Comparison of ENCODE assay signal across 1 cellular context in the genomic region with DNA sequence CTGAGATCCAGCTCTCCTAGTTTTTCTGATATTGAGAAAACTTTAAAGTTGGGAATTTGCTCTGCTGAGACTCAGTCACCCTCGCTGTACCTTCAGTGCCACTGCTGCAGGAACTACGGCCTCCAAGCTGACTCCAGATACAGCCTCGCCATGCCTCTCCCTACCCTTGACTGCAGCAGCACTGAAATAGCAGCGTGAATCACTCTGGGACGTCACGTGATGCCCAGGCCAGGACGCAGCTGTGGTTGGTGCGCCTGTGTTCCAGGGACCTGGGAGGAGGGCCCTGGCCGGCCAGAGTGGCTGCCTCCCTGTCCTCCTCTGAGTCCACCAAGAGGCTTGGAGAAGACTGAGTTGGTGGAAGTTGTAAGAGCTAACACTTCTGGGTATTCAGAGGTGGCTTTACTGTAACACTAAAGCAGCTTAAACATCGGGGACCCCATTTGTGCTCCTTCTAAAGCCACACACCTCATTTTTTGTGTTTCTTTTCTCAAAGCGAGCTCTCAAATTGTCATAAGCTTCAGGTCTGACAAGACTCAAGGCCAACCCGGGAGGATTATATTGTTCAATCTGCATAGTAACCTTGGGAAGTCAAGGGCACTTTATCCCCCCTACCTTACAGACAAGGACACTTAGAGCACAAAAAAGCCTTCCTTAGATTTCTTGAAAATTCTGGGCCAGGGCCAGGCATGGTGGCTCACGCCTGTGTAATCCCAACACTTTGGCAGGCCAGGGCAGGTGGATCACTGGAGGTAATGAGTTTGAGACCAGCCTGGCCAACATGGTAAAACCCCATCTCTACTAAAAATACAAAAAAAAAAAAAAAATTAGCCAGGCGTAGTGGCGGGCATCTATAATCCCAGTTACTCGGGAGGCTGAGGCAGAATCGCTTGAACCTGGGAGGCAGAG.
TF ChIP-seq lines count a peak whose summit lies in the region.

No MANE protein-coding gene starts in this region.

TF ChIP-seq in HEK293, 187 proteins besides CTCF, POLR2A, EP300 and RAD21 (continued from another document):
- TF ChIP-seq, protein P1, sequence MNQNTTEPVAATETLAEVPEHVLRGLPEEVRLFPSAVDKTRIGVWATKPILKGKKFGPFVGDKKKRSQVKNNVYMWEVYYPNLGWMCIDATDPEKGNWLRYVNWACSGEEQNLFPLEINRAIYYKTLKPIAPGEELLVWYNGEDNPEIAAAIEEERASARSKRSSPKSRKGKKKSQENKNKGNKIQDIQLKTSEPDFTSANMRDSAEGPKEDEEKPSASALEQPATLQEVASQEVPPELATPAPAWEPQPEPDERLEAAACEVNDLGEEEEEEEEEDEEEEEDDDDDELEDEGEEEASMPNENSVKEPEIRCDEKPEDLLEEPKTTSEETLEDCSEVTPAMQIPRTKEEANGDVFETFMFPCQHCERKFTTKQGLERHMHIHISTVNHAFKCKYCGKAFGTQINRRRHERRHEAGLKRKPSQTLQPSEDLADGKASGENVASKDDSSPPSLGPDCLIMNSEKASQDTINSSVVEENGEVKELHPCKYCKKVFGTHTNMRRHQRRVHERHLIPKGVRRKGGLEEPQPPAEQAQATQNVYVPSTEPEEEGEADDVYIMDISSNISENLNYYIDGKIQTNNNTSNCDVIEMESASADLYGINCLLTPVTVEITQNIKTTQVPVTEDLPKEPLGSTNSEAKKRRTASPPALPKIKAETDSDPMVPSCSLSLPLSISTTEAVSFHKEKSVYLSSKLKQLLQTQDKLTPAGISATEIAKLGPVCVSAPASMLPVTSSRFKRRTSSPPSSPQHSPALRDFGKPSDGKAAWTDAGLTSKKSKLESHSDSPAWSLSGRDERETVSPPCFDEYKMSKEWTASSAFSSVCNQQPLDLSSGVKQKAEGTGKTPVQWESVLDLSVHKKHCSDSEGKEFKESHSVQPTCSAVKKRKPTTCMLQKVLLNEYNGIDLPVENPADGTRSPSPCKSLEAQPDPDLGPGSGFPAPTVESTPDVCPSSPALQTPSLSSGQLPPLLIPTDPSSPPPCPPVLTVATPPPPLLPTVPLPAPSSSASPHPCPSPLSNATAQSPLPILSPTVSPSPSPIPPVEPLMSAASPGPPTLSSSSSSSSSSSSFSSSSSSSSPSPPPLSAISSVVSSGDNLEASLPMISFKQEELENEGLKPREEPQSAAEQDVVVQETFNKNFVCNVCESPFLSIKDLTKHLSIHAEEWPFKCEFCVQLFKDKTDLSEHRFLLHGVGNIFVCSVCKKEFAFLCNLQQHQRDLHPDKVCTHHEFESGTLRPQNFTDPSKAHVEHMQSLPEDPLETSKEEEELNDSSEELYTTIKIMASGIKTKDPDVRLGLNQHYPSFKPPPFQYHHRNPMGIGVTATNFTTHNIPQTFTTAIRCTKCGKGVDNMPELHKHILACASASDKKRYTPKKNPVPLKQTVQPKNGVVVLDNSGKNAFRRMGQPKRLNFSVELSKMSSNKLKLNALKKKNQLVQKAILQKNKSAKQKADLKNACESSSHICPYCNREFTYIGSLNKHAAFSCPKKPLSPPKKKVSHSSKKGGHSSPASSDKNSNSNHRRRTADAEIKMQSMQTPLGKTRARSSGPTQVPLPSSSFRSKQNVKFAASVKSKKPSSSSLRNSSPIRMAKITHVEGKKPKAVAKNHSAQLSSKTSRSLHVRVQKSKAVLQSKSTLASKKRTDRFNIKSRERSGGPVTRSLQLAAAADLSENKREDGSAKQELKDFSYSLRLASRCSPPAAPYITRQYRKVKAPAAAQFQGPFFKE (tag by site-specific recombination; IDR thresholded peaks at IDR 0.05; ENCODE audit: borderline replicate concordance) = no peak
- TF ChIP-seq YY1 (tag by site-specific recombination; IDR thresholded peaks at IDR 0.05) = no peak
- no peak for TF ChIP-seq ZFP3 (tag by site-specific recombination; IDR thresholded peaks at IDR 0.05; ENCODE audit: low read depth)
- TF ChIP-seq ZNF416 (tag by site-specific recombination; IDR thresholded peaks at IDR 0.05) = no peak
- TF ChIP-seq ZNF169 (tag by site-specific recombination; IDR thresholded peaks at IDR 0.05) = no peak
- TF ChIP-seq KLF7 (tag by site-specific recombination; IDR thresholded peaks at IDR 0.05; ENCODE audit: borderline replicate concordance) = no peak
- no peak for TF ChIP-seq SETDB1 (IDR thresholded peaks at IDR 0.05; ENCODE audit: insufficient read length, low read length)
- peak; percentile 82 for TF ChIP-seq ZNF24 (tag by site-specific recombination; IDR thresholded peaks at IDR 0.05)
- TF ChIP-seq ZNF239 (tag by site-specific recombination; IDR thresholded peaks at IDR 0.05) = no peak
- TF ChIP-seq IKZF3 (tag by site-specific recombination; IDR thresholded peaks at IDR 0.05) = peak; percentile 16; the same call in 1 of the 2 replicates
- TF ChIP-seq TRIM28 (IDR thresholded peaks at IDR 0.05; ENCODE audit: borderline replicate concordance, low read length) = 0 out of 2 replicates have a peak, but pooled peaks have one; percentile 54
- 0 out of 2 replicates have a peak, but pooled peaks have one; percentile 32 for TF ChIP-seq ZNF561 (tag by site-specific recombination; IDR thresholded peaks at IDR 0.05; ENCODE audit: borderline replicate concordance)
- TF ChIP-seq GLIS1 (tag by site-specific recombination; IDR thresholded peaks at IDR 0.05) = 0 out of 2 replicates have a peak, but pooled peaks have one; percentile 16
- no peak; the same call in 1 of the 2 replicates for TF ChIP-seq ZNF501 (tag by site-specific recombination; IDR thresholded peaks at IDR 0.05)
- TF ChIP-seq ZNF768 (tag by site-specific recombination; IDR thresholded peaks at IDR 0.05) = no peak
- TF ChIP-seq ZNF366 (tag by site-specific recombination; conservative IDR thresholded peaks at IDR 0.05) = no peak
- TF ChIP-seq, protein P2, sequence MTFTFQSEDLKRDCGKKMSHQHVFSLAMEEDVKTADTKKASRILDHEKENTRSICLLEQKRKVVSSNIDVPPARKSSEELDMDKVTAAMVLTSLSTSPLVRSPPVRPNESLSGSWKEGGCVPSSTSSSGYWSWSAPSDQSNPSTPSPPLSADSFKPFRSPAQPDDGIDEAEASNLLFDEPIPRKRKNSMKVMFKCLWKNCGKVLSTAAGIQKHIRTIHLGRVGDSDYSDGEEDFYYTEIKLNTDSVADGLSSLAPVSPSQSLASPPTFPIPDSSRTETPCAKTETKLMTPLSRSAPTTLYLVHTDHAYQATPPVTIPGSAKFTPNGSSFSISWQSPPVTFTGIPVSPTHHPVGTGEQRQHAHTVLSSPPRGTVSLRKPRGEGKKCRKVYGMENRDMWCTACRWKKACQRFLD (tag by site-specific recombination; IDR thresholded peaks at IDR 0.05) = no peak
- TF ChIP-seq ZNF211 (tag by site-specific recombination; IDR thresholded peaks at IDR 0.05; ENCODE audit: low read depth) = no peak
- TF ChIP-seq ZNF223 (tag by site-specific recombination; IDR thresholded peaks at IDR 0.05) = no peak
- no peak for TF ChIP-seq ZNF23 (tag by site-specific recombination; IDR thresholded peaks at IDR 0.05; ENCODE audit: borderline replicate concordance)
- no peak for TF ChIP-seq EGR2 (tag by site-specific recombination; IDR thresholded peaks at IDR 0.05; ENCODE audit: low read depth)
- no peak for TF ChIP-seq ZSCAN30 (tag by site-specific recombination; IDR thresholded peaks at IDR 0.05)
- TF ChIP-seq YY2 (tag by site-specific recombination; IDR thresholded peaks at IDR 0.05) = no peak
- no peak for TF ChIP-seq ZNF433 (tag by site-specific recombination; IDR thresholded peaks at IDR 0.05; ENCODE audit: low read depth)
- TF ChIP-seq ZNF10 (tag by site-specific recombination; IDR thresholded peaks at IDR 0.05) = no peak
- TF ChIP-seq, protein P3, sequence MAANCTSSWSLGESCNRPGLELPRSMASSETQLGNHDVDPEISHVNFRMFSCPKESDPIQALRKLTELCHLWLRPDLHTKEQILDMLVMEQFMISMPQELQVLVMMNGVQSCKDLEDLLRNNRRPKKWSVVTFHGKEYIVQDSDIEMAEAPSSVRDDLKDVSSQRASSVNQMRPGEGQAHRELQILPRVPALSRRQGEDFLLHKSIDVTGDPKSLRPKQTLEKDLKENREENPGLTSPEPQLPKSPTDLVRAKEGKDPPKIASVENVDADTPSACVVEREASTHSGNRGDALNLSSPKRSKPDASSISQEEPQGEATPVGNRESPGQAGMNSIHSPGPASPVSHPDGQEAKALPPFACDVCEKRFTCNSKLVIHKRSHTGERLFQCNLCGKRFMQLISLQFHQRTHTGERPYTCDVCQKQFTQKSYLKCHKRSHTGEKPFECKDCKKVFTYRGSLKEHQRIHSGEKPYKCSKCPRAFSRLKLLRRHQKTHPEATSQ (tag by site-specific recombination; IDR thresholded peaks at IDR 0.05) = no peak
- TF ChIP-seq ZNF423 (tag by site-specific recombination; IDR thresholded peaks at IDR 0.05) = no peak
- TF ChIP-seq ZBTB48 (tag by site-specific recombination; IDR thresholded peaks at IDR 0.05) = peak; percentile 89
- no peak for TF ChIP-seq ZNF521 (tag by site-specific recombination; IDR thresholded peaks at IDR 0.05)
- TF ChIP-seq ZNF184 (tag by site-specific recombination; IDR thresholded peaks at IDR 0.05) = no peak
- peak; percentile 56; the same call in 1 of the 2 replicates for TF ChIP-seq ZNF2 (tag by site-specific recombination; IDR thresholded peaks at IDR 0.05)
- TF ChIP-seq ZNF558 (tag by site-specific recombination; IDR thresholded peaks at IDR 0.05) = no peak
- TF ChIP-seq ZNF621 (tag by site-specific recombination; IDR thresholded peaks at IDR 0.05) = no peak
- TF ChIP-seq, protein P4, sequence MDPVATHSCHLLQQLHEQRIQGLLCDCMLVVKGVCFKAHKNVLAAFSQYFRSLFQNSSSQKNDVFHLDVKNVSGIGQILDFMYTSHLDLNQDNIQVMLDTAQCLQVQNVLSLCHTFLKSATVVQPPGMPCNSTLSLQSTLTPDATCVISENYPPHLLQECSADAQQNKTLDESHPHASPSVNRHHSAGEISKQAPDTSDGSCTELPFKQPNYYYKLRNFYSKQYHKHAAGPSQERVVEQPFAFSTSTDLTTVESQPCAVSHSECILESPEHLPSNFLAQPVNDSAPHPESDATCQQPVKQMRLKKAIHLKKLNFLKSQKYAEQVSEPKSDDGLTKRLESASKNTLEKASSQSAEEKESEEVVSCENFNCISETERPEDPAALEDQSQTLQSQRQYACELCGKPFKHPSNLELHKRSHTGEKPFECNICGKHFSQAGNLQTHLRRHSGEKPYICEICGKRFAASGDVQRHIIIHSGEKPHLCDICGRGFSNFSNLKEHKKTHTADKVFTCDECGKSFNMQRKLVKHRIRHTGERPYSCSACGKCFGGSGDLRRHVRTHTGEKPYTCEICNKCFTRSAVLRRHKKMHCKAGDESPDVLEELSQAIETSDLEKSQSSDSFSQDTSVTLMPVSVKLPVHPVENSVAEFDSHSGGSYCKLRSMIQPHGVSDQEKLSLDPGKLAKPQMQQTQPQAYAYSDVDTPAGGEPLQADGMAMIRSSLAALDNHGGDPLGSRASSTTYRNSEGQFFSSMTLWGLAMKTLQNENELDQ (tag by site-specific recombination; IDR thresholded peaks at IDR 0.05; ENCODE audit: low read depth) = no peak
- peak; percentile 86 for TF ChIP-seq ZNF335 (tag by site-specific recombination; conservative IDR thresholded peaks at IDR 0.05)
- TF ChIP-seq ZBTB7A (tag by site-specific recombination; IDR thresholded peaks at IDR 0.05; ENCODE audit: low read depth) = no peak
- no peak for TF ChIP-seq ZNF830 (tag by site-specific recombination; IDR thresholded peaks at IDR 0.05; ENCODE audit: low read depth)
- TF ChIP-seq, protein P5, sequence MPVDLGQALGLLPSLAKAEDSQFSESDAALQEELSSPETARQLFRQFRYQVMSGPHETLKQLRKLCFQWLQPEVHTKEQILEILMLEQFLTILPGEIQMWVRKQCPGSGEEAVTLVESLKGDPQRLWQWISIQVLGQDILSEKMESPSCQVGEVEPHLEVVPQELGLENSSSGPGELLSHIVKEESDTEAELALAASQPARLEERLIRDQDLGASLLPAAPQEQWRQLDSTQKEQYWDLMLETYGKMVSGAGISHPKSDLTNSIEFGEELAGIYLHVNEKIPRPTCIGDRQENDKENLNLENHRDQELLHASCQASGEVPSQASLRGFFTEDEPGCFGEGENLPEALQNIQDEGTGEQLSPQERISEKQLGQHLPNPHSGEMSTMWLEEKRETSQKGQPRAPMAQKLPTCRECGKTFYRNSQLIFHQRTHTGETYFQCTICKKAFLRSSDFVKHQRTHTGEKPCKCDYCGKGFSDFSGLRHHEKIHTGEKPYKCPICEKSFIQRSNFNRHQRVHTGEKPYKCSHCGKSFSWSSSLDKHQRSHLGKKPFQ (tag by site-specific recombination; IDR thresholded peaks at IDR 0.05) = no peak
- TF ChIP-seq TCF7L2 (IDR thresholded peaks at IDR 0.05; ENCODE audit: borderline replicate concordance, low read depth, low read length) = no peak
- TF ChIP-seq GFI1B (tag by site-specific recombination; IDR thresholded peaks at IDR 0.05) = no peak
- TF ChIP-seq ZNF324 (tag by site-specific recombination; IDR thresholded peaks at IDR 0.05) = no peak
- no peak for TF ChIP-seq ZNF777 (tag by site-specific recombination; IDR thresholded peaks at IDR 0.05; ENCODE audit: borderline replicate concordance)
- TF ChIP-seq ZNF341 (tag by site-specific recombination; IDR thresholded peaks at IDR 0.05; ENCODE audit: low read depth) = no peak
- TF ChIP-seq ZNF114 (tag by site-specific recombination; IDR thresholded peaks at IDR 0.05) = no peak
- TF ChIP-seq ZNF19 (tag by site-specific recombination; IDR thresholded peaks at IDR 0.05; ENCODE audit: low read depth) = no peak
- TF ChIP-seq MEIS1 (CRISPR knock-in tag; IDR thresholded peaks at IDR 0.05; ENCODE audit: borderline replicate concordance) = no peak
- TF ChIP-seq ZXDB (tag by site-specific recombination; IDR thresholded peaks at IDR 0.05) = peak; percentile 61; the same call in 1 of the 2 replicates
- no peak for TF ChIP-seq ZNF76 (tag by site-specific recombination; IDR thresholded peaks at IDR 0.05; ENCODE audit: borderline replicate concordance, low read depth)
